In the genomic region with DNA sequence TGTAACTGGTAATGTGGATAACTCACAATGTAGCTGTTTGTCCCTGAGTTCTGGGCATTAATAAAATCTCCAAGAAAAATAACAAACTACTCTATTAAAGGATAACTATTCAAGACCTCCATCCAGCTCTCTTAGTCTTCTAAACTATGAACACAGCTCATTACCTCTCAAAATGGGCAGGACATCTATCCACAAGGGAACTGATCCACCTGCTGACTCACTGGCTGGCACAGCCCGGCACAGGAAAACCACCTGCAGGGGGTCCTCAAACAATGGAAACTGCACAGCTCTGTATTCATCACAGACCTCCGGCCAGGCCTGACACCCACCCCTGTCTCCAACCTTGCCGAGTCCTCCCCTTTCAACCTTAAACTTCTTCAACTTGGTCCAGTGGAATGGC, we compare ENCODE assay signal across 13 cellular contexts.
"Had no signal": no experiment of that assay in that cellular context is flagged by ENCODE, and none has a peak within 500 bp of the region (broad histone marks: within the 10 kb centered on the region; RNA-seq: fewer than 3 reads in every experiment).

No MANE protein-coding gene starts in this region.

- H3K4me3 ChIP-seq: left lung, ovary, suprapubic skin had no signal

- H3K36me3 ChIP-seq: left lung, ovary, suprapubic skin had no signal

- DNase-seq: activated effector memory CD4-positive, alpha-beta T cell treated with Interleukin-2 at 50 U/mL for 16 hours; activated T-cell treated with anti-CD3 and anti-CD28 coated beads, Interleukin-2, amount 50 U/mL, for 1 hour; endodermal cell; left lung; ovary; stimulated activated CD4-positive, alpha-beta T cell treated with anti-CD3 and anti-CD28 coated beads, Interleukin-2, amount 100 ng/mL, for 48 hours; stimulated activated CD8-positive, alpha-beta memory T cell treated with anti-CD3 and anti-CD28 coated beads, Interleukin-4, amount 100 ng/mL, for 48 hours; stimulated activated naive CD8-positive, alpha-beta T cell treated with anti-CD3 and anti-CD28 coated beads, Interleukin-15, Interleukin-2, amounts not matched to agents 100 U/mL and 50 U/mL, for 24 hours had no signal

- H3K9me3 Mint-ChIP-seq: type B pancreatic cell had no signal

- ATAC-seq: activated naive CD4-positive, alpha-beta T cell treated with anti-CD3 and anti-CD28 coated beads, Interleukin-2, amount 50 U/mL, for 72 hours; esophagus mucosa; left lung; stimulated activated naive CD8-positive, alpha-beta T cell treated with anti-CD3 and anti-CD28 coated beads, Interleukin-15, Interleukin-2, amounts not matched to agents 100 U/mL and 50 U/mL, for 24 hours had no signal

- H3K27ac Mint-ChIP-seq: activated naive CD4-positive, alpha-beta T cell treated with anti-CD3 and anti-CD28 coated beads, Interleukin-2, amount 50 U/mL, for 72 hours; endodermal cell; memory B cell; type B pancreatic cell had no signal

- H3K36me3 Mint-ChIP-seq: type B pancreatic cell had no signal

- H3K27ac ChIP-seq: left lung, ovary, suprapubic skin had no signal

- H3K4me3 Mint-ChIP-seq: endodermal cell, memory B cell, type B pancreatic cell had no signal

- H3K9me3 ChIP-seq: ovary, suprapubic skin had no signal

- H3K27me3 ChIP-seq: ovary had no signal

- H3K4me1 Mint-ChIP-seq: memory B cell had no signal
